In genomic region chr3:113673593-113673992, GRCh38 we compare ENCODE assay signal across 27 cellular contexts.
"Had no signal": no experiment of that assay in that cellular context is flagged by ENCODE, and none has a peak within 500 bp of the region (broad histone marks: within the 10 kb centered on the region; RNA-seq: fewer than 3 reads in every experiment).

No MANE protein-coding gene starts in this region.

- H3K4me3 Mint-ChIP-seq: activated CD8-positive, alpha-beta T cell treated with anti-CD3 and anti-CD28 coated beads for 36 hours; activated naive CD4-positive, alpha-beta T cell treated with anti-CD3 and anti-CD28 coated beads, Interleukin-2, amount 50 U/mL, for 24 hours; activated naive CD8-positive, alpha-beta T cell treated with anti-CD3 and anti-CD28 coated beads, Interleukin-2, amount 50 U/mL, for 24 hours; activated T-cell treated with anti-CD3 and anti-CD28 coated beads, Interleukin-2, amount 50 U/mL, for 4 hours; naive thymus-derived CD4-positive, alpha-beta T cell; stimulated activated effector memory CD8-positive, alpha-beta T cell treated with anti-CD3 and anti-CD28 coated beads, Interleukin-12 subunit alpha, Interleukin-12 subunit beta, amount 100 ng/mL, for 72 hours; stimulated activated naive CD8-positive, alpha-beta T cell treated with anti-CD3 and anti-CD28 coated beads, Interleukin-15, amount 100 ng/mL, for 72 hours; type B pancreatic cell had no signal

- DNase-seq: activated CD4-positive, alpha-beta T cell treated with anti-CD3 and anti-CD28 coated beads, Interleukin-2, amount 50 U/mL, for 1 hour; activated CD4-positive, CD25-positive, alpha-beta regulatory T cell treated with anti-CD3 and anti-CD28 coated beads, Interleukin-2, amount 50 U/mL, for 72 hours; activated CD8-positive, alpha-beta T cell treated with anti-CD3 and anti-CD28 coated beads for 36 hours; activated naive CD8-positive, alpha-beta T cell treated with anti-CD3 and anti-CD28 coated beads, Interleukin-2, amount 50 U/mL, for 24 hours; activated T-cell treated with anti-CD3 and anti-CD28 coated beads, Interleukin-2, amount 50 U/mL, for 4 hours; amygdala; caudate nucleus; foreskin keratinocyte; heart right ventricle; kidney glomerular epithelial cell; left lung; naive thymus-derived CD4-positive, alpha-beta T cell; ovary; retina; sigmoid colon; small intestine; stimulated activated CD4-positive, alpha-beta T cell treated with anti-CD3 and anti-CD28 coated beads, Interleukin-4, amount 100 ng/mL, for 24 hours; stimulated activated naive CD8-positive, alpha-beta T cell treated with anti-CD3 and anti-CD28 coated beads, Interleukin-15, amount 100 ng/mL, for 72 hours; substantia nigra; T-helper 9 cell; uterus; WERI-Rb-1 had no signal

- ATAC-seq: activated CD8-positive, alpha-beta T cell treated with anti-CD3 and anti-CD28 coated beads for 36 hours; activated naive CD8-positive, alpha-beta T cell treated with anti-CD3 and anti-CD28 coated beads, Interleukin-2, amount 50 U/mL, for 24 hours; activated T-cell treated with anti-CD3 and anti-CD28 coated beads, Interleukin-2, amount 50 U/mL, for 4 hours; foreskin keratinocyte; heart right ventricle; left lung; naive thymus-derived CD4-positive, alpha-beta T cell; stimulated activated effector memory CD8-positive, alpha-beta T cell treated with anti-CD3 and anti-CD28 coated beads, Interleukin-12 subunit alpha, Interleukin-12 subunit beta, amount 100 ng/mL, for 72 hours; stimulated activated naive CD8-positive, alpha-beta T cell treated with anti-CD3 and anti-CD28 coated beads, Interleukin-15, amount 100 ng/mL, for 72 hours had no signal

- H3K27me3 Mint-ChIP-seq: activated CD8-positive, alpha-beta T cell treated with anti-CD3 and anti-CD28 coated beads for 36 hours; activated naive CD4-positive, alpha-beta T cell treated with anti-CD3 and anti-CD28 coated beads, Interleukin-2, amount 50 U/mL, for 24 hours; activated naive CD8-positive, alpha-beta T cell treated with anti-CD3 and anti-CD28 coated beads, Interleukin-2, amount 50 U/mL, for 24 hours; naive thymus-derived CD4-positive, alpha-beta T cell; progenitor cell of endocrine pancreas; stimulated activated naive CD8-positive, alpha-beta T cell treated with anti-CD3 and anti-CD28 coated beads, Interleukin-15, amount 100 ng/mL, for 72 hours; type B pancreatic cell had no signal

- H3K9me3 Mint-ChIP-seq: activated CD8-positive, alpha-beta T cell treated with anti-CD3 and anti-CD28 coated beads for 36 hours; activated naive CD4-positive, alpha-beta T cell treated with anti-CD3 and anti-CD28 coated beads, Interleukin-2, amount 50 U/mL, for 24 hours; activated T-cell treated with anti-CD3 and anti-CD28 coated beads, Interleukin-2, amount 50 U/mL, for 4 hours; activated T-helper 2 cell treated with anti-CD3 and anti-CD28 coated beads, Interferon-gamma antibody, Interleukin-2, Interleukin-4, amounts not matched to agents 10 μg/mL and 5 μg/mL and 100 μg/mL, durations not matched to agents 14 hours and 24 hours and 36 hours; naive thymus-derived CD4-positive, alpha-beta T cell; stimulated activated effector memory CD8-positive, alpha-beta T cell treated with anti-CD3 and anti-CD28 coated beads, Interleukin-12 subunit alpha, Interleukin-12 subunit beta, amount 100 ng/mL, for 72 hours; stimulated activated naive CD8-positive, alpha-beta T cell treated with anti-CD3 and anti-CD28 coated beads, Interleukin-15, amount 100 ng/mL, for 72 hours; type B pancreatic cell had no signal

- H3K27ac Mint-ChIP-seq: activated CD8-positive, alpha-beta T cell treated with anti-CD3 and anti-CD28 coated beads for 36 hours; activated naive CD4-positive, alpha-beta T cell treated with anti-CD3 and anti-CD28 coated beads, Interleukin-2, amount 50 U/mL, for 24 hours; activated naive CD8-positive, alpha-beta T cell treated with anti-CD3 and anti-CD28 coated beads, Interleukin-2, amount 50 U/mL, for 24 hours; activated T-helper 2 cell treated with anti-CD3 and anti-CD28 coated beads, Interferon-gamma antibody, Interleukin-2, Interleukin-4, amounts not matched to agents 10 μg/mL and 5 μg/mL and 100 μg/mL, durations not matched to agents 14 hours and 24 hours and 36 hours; progenitor cell of endocrine pancreas; stimulated activated effector memory CD8-positive, alpha-beta T cell treated with anti-CD3 and anti-CD28 coated beads, Interleukin-12 subunit alpha, Interleukin-12 subunit beta, amount 100 ng/mL, for 72 hours; stimulated activated naive CD8-positive, alpha-beta T cell treated with anti-CD3 and anti-CD28 coated beads, Interleukin-15, amount 100 ng/mL, for 72 hours; type B pancreatic cell had no signal
